Comparison of ENCODE assay signal across 13 cellular contexts in genomic region chr4:148007789-148008188, GRCh38.
DNase-seq lines count a peak whose midpoint lies in the region; ATAC-seq, FAIRE-seq and TF ChIP-seq lines count a peak whose summit lies in the region.
"Had no signal": no experiment of that assay in that cellular context is flagged by ENCODE, and none has a peak within 500 bp of the region (broad histone marks: within the 10 kb centered on the region; RNA-seq: fewer than 3 reads in every experiment).

No MANE protein-coding gene starts in this region.

- no peak overlapping the region for H2AFZ ChIP-seq in astrocyte (ENCODE audit: low read depth, low read length)

- H3K4me1 ChIP-seq in HEK293 (ENCODE audit: control insufficient read depth, insufficient read depth, low read length) (peaks cover 4% of the 10 kb centered on the region; the same call in 1 of the 2 replicates), astrocyte (ENCODE audit: insufficient read depth, low read length) (peaks cover 13% of the 10 kb centered on the region)

- no peaks in the 10 kb centered on the region for H3K27me3 Mint-ChIP-seq in astrocyte (ENCODE audit: low read depth, unreplicated experiment)
- H3K27me3 Mint-ChIP-seq in activated CD4-positive, alpha-beta memory T cell treated with anti-CD3 and anti-CD28 coated beads, Interleukin-2, amount 10 ng/mL, durations not matched to agents 7 days and 5 days: no peaks in the 10 kb centered on the region
- peaks cover 3% of the 10 kb centered on the region for H3K27me3 Mint-ChIP-seq in activated CD8-positive, alpha-beta T cell treated with anti-CD3 and anti-CD28 coated beads, Interleukin-2, amount 10 ng/mL, durations not matched to agents 7 days and 5 days (ENCODE audit: low read depth)
- H3K27me3 Mint-ChIP-seq: brain had no signal

- H4K20me1 ChIP-seq in astrocyte (ENCODE audit: insufficient read depth, low read length): peaks cover 34% of the 10 kb centered on the region

- H3K36me3 ChIP-seq in HEK293 (ENCODE audit: control insufficient read depth in 2 of 2, insufficient read depth in 1 of 2, low read length in 2 of 2) (no peaks in the 10 kb centered on the region), astrocyte (ENCODE audit: insufficient read depth, low read length) (no peaks in the 10 kb centered on the region)
- H3K36me3 ChIP-seq: SJCRH30 had no signal

- H3K9me3 ChIP-seq in HEK293 (ENCODE audit: control insufficient read depth, insufficient read depth, low read depth, low read length): no peaks in the 10 kb centered on the region
- H3K9me3 ChIP-seq in astrocyte (ENCODE audit: insufficient read depth, low read depth, low read length): no peaks in the 10 kb centered on the region
- H3K9me3 ChIP-seq: SJCRH30 had no signal

- DNase-seq in A172 (ENCODE audit: low spot score): peak; percentile 32
- no peak for DNase-seq in astrocyte (ENCODE audit: low read depth)
- DNase-seq in left lobe of liver (ENCODE audit: low spot score): no peak
- no peak for DNase-seq in SHP77 (lab: John Stamatoyannopoulos, UW)
- DNase-seq in activated CD4-positive, alpha-beta memory T cell treated with anti-CD3 and anti-CD28 coated beads, Interleukin-2, amount 10 ng/mL, durations not matched to agents 7 days and 5 days: no peak
- DNase-seq in foreskin fibroblast: no peak
- no peak for DNase-seq in activated CD8-positive, alpha-beta T cell treated with anti-CD3 and anti-CD28 coated beads, Interleukin-2, amount 10 ng/mL, durations not matched to agents 7 days and 5 days
- DNase-seq: naive B cell; NCI-H2081 treated with DMSO at 0.1 percent for 48 hours; SJCRH30; stimulated activated CD4-positive, alpha-beta T cell treated with anti-CD3 and anti-CD28 coated beads, Interleukin-1b, Interleukin-23, amount 100 ng/mL, for 48 hours had no signal

- no peaks in the 10 kb centered on the region for H3K9me3 Mint-ChIP-seq in astrocyte (ENCODE audit: unreplicated experiment)
- H3K9me3 Mint-ChIP-seq in activated CD4-positive, alpha-beta memory T cell treated with anti-CD3 and anti-CD28 coated beads, Interleukin-2, amount 10 ng/mL, durations not matched to agents 7 days and 5 days: peaks cover 4% of the 10 kb centered on the region
- no peaks in the 10 kb centered on the region for H3K9me3 Mint-ChIP-seq in activated CD8-positive, alpha-beta T cell treated with anti-CD3 and anti-CD28 coated beads, Interleukin-2, amount 10 ng/mL, durations not matched to agents 7 days and 5 days (ENCODE audit: insufficient read depth)

- H3K27ac Mint-ChIP-seq in astrocyte (ENCODE audit: unreplicated experiment): peak overlapping the region; percentile 59
- no peak overlapping the region for H3K27ac Mint-ChIP-seq in activated CD4-positive, alpha-beta memory T cell treated with anti-CD3 and anti-CD28 coated beads, Interleukin-2, amount 10 ng/mL, durations not matched to agents 7 days and 5 days
- H3K27ac Mint-ChIP-seq in activated CD8-positive, alpha-beta T cell treated with anti-CD3 and anti-CD28 coated beads, Interleukin-2, amount 10 ng/mL, durations not matched to agents 7 days and 5 days: no peak overlapping the region
- H3K27ac Mint-ChIP-seq: brain, naive B cell had no signal

- H3K4me1 Mint-ChIP-seq in astrocyte (ENCODE audit: low read depth, unreplicated experiment): peaks cover 16% of the 10 kb centered on the region
- peaks cover 21% of the 10 kb centered on the region for H3K4me1 Mint-ChIP-seq in activated CD4-positive, alpha-beta memory T cell treated with anti-CD3 and anti-CD28 coated beads, Interleukin-2, amount 10 ng/mL, durations not matched to agents 7 days and 5 days
- peaks cover 16% of the 10 kb centered on the region for H3K4me1 Mint-ChIP-seq in activated CD8-positive, alpha-beta T cell treated with anti-CD3 and anti-CD28 coated beads, Interleukin-2, amount 10 ng/mL, durations not matched to agents 7 days and 5 days (ENCODE audit: low read depth)
- H3K4me1 Mint-ChIP-seq: brain, naive B cell had no signal

- POLR2A ChIA-PET in HEK293 (lab: Yijun Ruan, JAX): no interaction called here
- POLR2A ChIA-PET in activated CD4-positive, alpha-beta memory T cell treated with anti-CD3 and anti-CD28 coated beads, Interleukin-2, amount 10 ng/mL, durations not matched to agents 7 days and 5 days (lab: Charles Lee): no interaction called here
- POLR2A ChIA-PET in activated CD8-positive, alpha-beta T cell treated with anti-CD3 and anti-CD28 coated beads, Interleukin-2, amount 10 ng/mL, durations not matched to agents 7 days and 5 days (lab: Charles Lee): no interaction called here

- H3K27me3 ChIP-seq in astrocyte (ENCODE audit: insufficient read depth, low read length): no peaks in the 10 kb centered on the region
- H3K27me3 ChIP-seq: SJCRH30 had no signal

- H3K27ac ChIP-seq in HEK293 (ENCODE audit: extremely low read depth, low read depth, low read length) (no peak overlapping the region), astrocyte (ENCODE audit: low read depth, low read length) (peak overlapping the region; percentile 43)
- H3K27ac ChIP-seq: SJCRH30 had no signal

- FAIRE-seq in astrocyte (lab: Jason Lieb, UNC): no peak

- peak; percentile 43 for ATAC-seq in left lobe of liver
- ATAC-seq in activated CD8-positive, alpha-beta T cell treated with anti-CD3 and anti-CD28 coated beads, Interleukin-2, amount 10 ng/mL, durations not matched to agents 7 days and 5 days: no peak

- peak overlapping the region; percentile 62 for H3K4me2 ChIP-seq in astrocyte (ENCODE audit: low read length)

- peaks cover 3% of the 10 kb centered on the region for H3K79me2 ChIP-seq in astrocyte (ENCODE audit: insufficient read depth, low read length)

- H3K4me3 ChIP-seq in HEK293 (ENCODE audit: low read depth, low read length) (no peak overlapping the region), astrocyte (ENCODE audit: insufficient read depth, low read depth, low read length) (no peak overlapping the region), foreskin fibroblast (ENCODE audit: low read depth in 1 of 2, low read length in 2 of 2) (no peak overlapping the region)
- H3K4me3 ChIP-seq: SJCRH30 had no signal

- CTCF ChIA-PET in HEK293 (lab: Yijun Ruan, JAX): no interaction called here
- CTCF ChIA-PET in activated CD4-positive, alpha-beta memory T cell treated with anti-CD3 and anti-CD28 coated beads, Interleukin-2, amount 10 ng/mL, durations not matched to agents 7 days and 5 days (lab: Charles Lee): interaction anchor here (1.0 kb wide), 1 partner anchor 17 kb away, joined by 3 read pairs; no protein-coding TSS in a partner anchor
- CTCF ChIA-PET in activated CD8-positive, alpha-beta T cell treated with anti-CD3 and anti-CD28 coated beads, Interleukin-2, amount 10 ng/mL, durations not matched to agents 7 days and 5 days (lab: Charles Lee): interaction anchor here (2.0 kb wide), 1 partner anchor 8 kb away, joined by 5 read pairs; no protein-coding TSS in a partner anchor

- H3K9ac ChIP-seq in astrocyte (ENCODE audit: low read length): peak overlapping the region; percentile 37

- H3K4me3 Mint-ChIP-seq in astrocyte (ENCODE audit: unreplicated experiment): no peak overlapping the region
- no peak overlapping the region for H3K4me3 Mint-ChIP-seq in activated CD4-positive, alpha-beta memory T cell treated with anti-CD3 and anti-CD28 coated beads, Interleukin-2, amount 10 ng/mL, durations not matched to agents 7 days and 5 days
- no peak overlapping the region for H3K4me3 Mint-ChIP-seq in activated CD8-positive, alpha-beta T cell treated with anti-CD3 and anti-CD28 coated beads, Interleukin-2, amount 10 ng/mL, durations not matched to agents 7 days and 5 days
- H3K4me3 Mint-ChIP-seq: brain, naive B cell had no signal

- no peak for TF ChIP-seq CTCF in HEK293 (tag by site-specific recombination; IDR thresholded peaks at IDR 0.05)
- TF ChIP-seq CTCF in astrocyte (IDR thresholded peaks at IDR 0.05; ENCODE audit: insufficient read depth, low read depth, low read length): no peak
- TF ChIP-seq CTCF in foreskin fibroblast (IDR thresholded peaks at IDR 0.05; ENCODE audit: low read depth, low read length): no peak

- H3K36me3 Mint-ChIP-seq in astrocyte (ENCODE audit: low read depth, unreplicated experiment): peaks cover 8% of the 10 kb centered on the region
- H3K36me3 Mint-ChIP-seq in activated CD4-positive, alpha-beta memory T cell treated with anti-CD3 and anti-CD28 coated beads, Interleukin-2, amount 10 ng/mL, durations not matched to agents 7 days and 5 days (ENCODE audit: low read depth): peaks cover 7% of the 10 kb centered on the region
- peaks cover 2% of the 10 kb centered on the region for H3K36me3 Mint-ChIP-seq in activated CD8-positive, alpha-beta T cell treated with anti-CD3 and anti-CD28 coated beads, Interleukin-2, amount 10 ng/mL, durations not matched to agents 7 days and 5 days (ENCODE audit: low read depth)
- H3K36me3 Mint-ChIP-seq: brain, naive B cell had no signal

TF ChIP-seq in HEK293, 187 proteins besides CTCF, POLR2A, EP300 and RAD21:
- TF ChIP-seq ZNF558 (tag by site-specific recombination; IDR thresholded peaks at IDR 0.05): no peak
- TF ChIP-seq ZNF350 (tag by site-specific recombination; IDR thresholded peaks at IDR 0.05): no peak
- no peak for TF ChIP-seq ZNF133 (tag by site-specific recombination; IDR thresholded peaks at IDR 0.05)
- TF ChIP-seq ZNF785 (tag by site-specific recombination; IDR thresholded peaks at IDR 0.05): no peak
- TF ChIP-seq TRIM28 (IDR thresholded peaks at IDR 0.05; ENCODE audit: borderline replicate concordance, low read length): 0 out of 2 replicates have a peak, but pooled peaks have one; percentile 9
- TF ChIP-seq ZBTB8A (tag by site-specific recombination; IDR thresholded peaks at IDR 0.05): no peak
- TF ChIP-seq ZNF366 (tag by site-specific recombination; conservative IDR thresholded peaks at IDR 0.05): no peak
- no peak for TF ChIP-seq ZNF488 (tag by site-specific recombination; IDR thresholded peaks at IDR 0.05)
- no peak for TF ChIP-seq ZBTB21 (tag by site-specific recombination; IDR thresholded peaks at IDR 0.05)
